In genomic region chr2:127632592-127633489, GRCh38 we compare ENCODE assay signal across 13 cellular contexts. TPM values are rescaled to one million over a fixed set of nuclear protein-coding genes. Genes with fewer than 3 reads are reported as not detected.
A peak's percentile ranks its signal among the peaks of the same experiment; 100 is the strongest.
DNase-seq lines count a peak whose midpoint lies in the region; ATAC-seq and TF ChIP-seq lines count a peak whose summit lies in the region.
"Had no signal": no experiment of that assay in that cellular context is flagged by ENCODE, and none has a peak within 500 bp of the region (broad histone marks: within the 10 kb centered on the region; RNA-seq: fewer than 3 reads in every experiment).

No MANE protein-coding gene starts in this region.

- H3K27me3 Mint-ChIP-seq in CD4-positive, CD25-positive, alpha-beta regulatory T cell: no peaks in the 10 kb centered on the region

- peaks cover 0 to 50% (median 2%) of the 10 kb centered on the region in 4 donors for H3K4me1 Mint-ChIP-seq in CD4-positive, CD25-positive, alpha-beta regulatory T cell

- peak overlapping the region in 2 of 3 donors; percentile 46 to 60 for H3K27ac Mint-ChIP-seq in CD4-positive, CD25-positive, alpha-beta regulatory T cell

- no peak for TF ChIP-seq EP300 in esophagus muscularis mucosa (IDR thresholded peaks at IDR 0.05)

- intact Hi-C loops in esophagus muscularis mucosa (cut with DNase I): loop anchor here (10.0 kb wide), 1 partner anchor 108 kb away; the partner anchor contains the start of gene IWS1

- DNase-seq in CD4-positive, CD25-positive, alpha-beta regulatory T cell: no peak
- DNase-seq in esophagus muscularis mucosa (ENCODE audit: extremely low spot score) (no peak), MV-4-11 (lab: John Stamatoyannopoulos, UW) (no peak), mesenteric fat pad (ENCODE audit: low spot score) (no peak)
- DNase-seq: effector CD4-positive, alpha-beta T cell; MG63; NK-92 treated with Interleukin-12 subunit alpha and Interleukin-12 subunit beta, amount 100 ng/mL, for 24 hours had no signal

- no peaks in the 10 kb centered on the region for H3K9me3 ChIP-seq in CD4-positive, CD25-positive, alpha-beta regulatory T cell (ENCODE audit: control insufficient read depth in 2 of 2, low read length in 2 of 2)
- no peaks in the 10 kb centered on the region for H3K9me3 ChIP-seq in esophagus muscularis mucosa
- H3K9me3 ChIP-seq: MG63 had no signal

- no peaks in the 10 kb centered on the region for H3K9me3 Mint-ChIP-seq in CD4-positive, CD25-positive, alpha-beta regulatory T cell

- no peak for TF ChIP-seq POLR2A in esophagus muscularis mucosa (IDR thresholded peaks at IDR 0.05; ENCODE audit: low read depth)

- no peaks in the 10 kb centered on the region for H3K36me3 Mint-ChIP-seq in CD4-positive, CD25-positive, alpha-beta regulatory T cell

- ATAC-seq in CD4-positive, CD25-positive, alpha-beta regulatory T cell (ENCODE audit: low read depth in 2 of 2): peak in 1 of 2 donors; percentile 38
- ATAC-seq in GM18858 (IDR thresholded peaks at IDR 0.05; ENCODE audit: unreplicated experiment) (peak; percentile 45), HG03135 (IDR thresholded peaks at IDR 0.05; ENCODE audit: unreplicated experiment) (peak; percentile 57), HG03460 (IDR thresholded peaks at IDR 0.05; ENCODE audit: unreplicated experiment) (no peak), HG03039 (IDR thresholded peaks at IDR 0.05; ENCODE audit: unreplicated experiment) (no peak)

- no peak overlapping the region for H3K4me3 Mint-ChIP-seq in CD4-positive, CD25-positive, alpha-beta regulatory T cell

- H3K27me3 ChIP-seq in CD4-positive, CD25-positive, alpha-beta regulatory T cell (ENCODE audit: control insufficient read depth, insufficient read depth, low read length): no peaks in the 10 kb centered on the region
- no peaks in the 10 kb centered on the region for H3K27me3 ChIP-seq in esophagus muscularis mucosa
- H3K27me3 ChIP-seq: MG63 had no signal

- WGBS in esophagus muscularis mucosa: 71% methylated on average over 18 of the region's 25 CpGs

- H3K4me1 ChIP-seq in CD4-positive, CD25-positive, alpha-beta regulatory T cell (ENCODE audit: control insufficient read depth, insufficient read depth, low read length, poor library complexity, severe bottlenecking): peaks cover 34% of the 10 kb centered on the region
- peaks cover 69 to 82% (median 78%) of the 10 kb centered on the region in 4 donors for H3K4me1 ChIP-seq in esophagus muscularis mucosa

- H3K4me3 ChIP-seq in CD4-positive, CD25-positive, alpha-beta regulatory T cell (ENCODE audit: low read depth, low read length): no peak overlapping the region
- H3K4me3 ChIP-seq in esophagus muscularis mucosa: no peak overlapping the region
- H3K4me3 ChIP-seq: MG63 had no signal

- no peaks in the 10 kb centered on the region for H3K36me3 ChIP-seq in CD4-positive, CD25-positive, alpha-beta regulatory T cell (ENCODE audit: control insufficient read depth, insufficient read depth, low read length)
- H3K36me3 ChIP-seq in esophagus muscularis mucosa: peaks cover 0 to 18% (median 0%) of the 10 kb centered on the region in 4 donors
- H3K36me3 ChIP-seq: MG63 had no signal

- no peak overlapping the region for H3K27ac ChIP-seq in CD4-positive, CD25-positive, alpha-beta regulatory T cell (ENCODE audit: insufficient read depth, low read length, poor library complexity, severe bottlenecking)
- H3K27ac ChIP-seq in esophagus muscularis mucosa (replicated peaks in 1 of 4): peak overlapping the region in 3 of 4 donors; percentile 45 to 85 (median 84)

- TF ChIP-seq CTCF in esophagus muscularis mucosa (IDR thresholded peaks at IDR 0.05): no peak

RNA-seq across cellular contexts. Expression of gene GPR17, which starts 13.1 kb away (rescaled TPM):
- not detected for total RNA-seq in CD4-positive, CD25-positive, alpha-beta regulatory T cell
- not detected for polyA plus RNA-seq in CD4-positive, CD25-positive, alpha-beta regulatory T cell
- total RNA-seq in esophagus muscularis mucosa: under 1 TPM in 1 of 4 donors, not detected in 3; 0.40 TPM
- not detected for total RNA-seq in mesenteric fat pad
- total RNA-seq: ureter had no signal
- polyA plus RNA-seq: neural cell had no signal

RNA-seq across cellular contexts. Expression of gene LIMS2, which starts 42.5 kb away (rescaled TPM):
- 10.8 TPM for total RNA-seq in CD4-positive, CD25-positive, alpha-beta regulatory T cell
- polyA plus RNA-seq in CD4-positive, CD25-positive, alpha-beta regulatory T cell: 10 to 100 TPM; 12.6 to 23.8 (median 15.7) TPM
- total RNA-seq in esophagus muscularis mucosa (100 to 1,000 TPM in 3 of 4 donors, 10 to 100 TPM in 1; 99.2 to 342 (median 175) TPM), mesenteric fat pad (70.6 TPM)
- polyA plus RNA-seq: neural cell had no signal

Comparison
In these comparisons a context has a peak if more than half of its experiments do, and no peak if none do; other contexts are left out.
1. ATAC-seq: peak in GM18858 (single experiment) and HG03135 (single experiment); none in HG03460 (single experiment) and HG03039 (single experiment).